In genomic region chr7:158490171-158490782, GRCh38 we compare ENCODE assay signal across 1 cellular context.
TF ChIP-seq lines count a peak whose summit lies in the region.

No MANE protein-coding gene starts in this region.

TF ChIP-seq in GM23338, 12 proteins besides CTCF, POLR2A, EP300 and RAD21:
- TF ChIP-seq ZNF462 (CRISPR knock-in tag; IDR thresholded peaks at IDR 0.05) (no peak), CREB1 (CRISPR knock-in tag; IDR thresholded peaks at IDR 0.05; ENCODE audit: low read depth) (no peak), ZNF331 (CRISPR knock-in tag; IDR thresholded peaks at IDR 0.05; ENCODE audit: low read depth) (no peak), EZH2 (IDR thresholded peaks at IDR 0.05; ENCODE audit: low read depth, unreplicated experiment) (no peak), POLR2AphosphoS5 (IDR thresholded peaks at IDR 0.05; ENCODE audit: low read depth) (no peak), JUNB (IDR thresholded peaks at IDR 0.05; ENCODE audit: unreplicated experiment) (no peak), STAT1 (IDR thresholded peaks at IDR 0.05; ENCODE audit: unreplicated experiment) (no peak), ETS1 (IDR thresholded peaks at IDR 0.05) (no peak), ZNF114 (CRISPR knock-in tag; IDR thresholded peaks at IDR 0.05) (no peak), NANOG (IDR thresholded peaks at IDR 0.05; ENCODE audit: borderline replicate concordance) (no peak)
- TF ChIP-seq, protein P1, sequence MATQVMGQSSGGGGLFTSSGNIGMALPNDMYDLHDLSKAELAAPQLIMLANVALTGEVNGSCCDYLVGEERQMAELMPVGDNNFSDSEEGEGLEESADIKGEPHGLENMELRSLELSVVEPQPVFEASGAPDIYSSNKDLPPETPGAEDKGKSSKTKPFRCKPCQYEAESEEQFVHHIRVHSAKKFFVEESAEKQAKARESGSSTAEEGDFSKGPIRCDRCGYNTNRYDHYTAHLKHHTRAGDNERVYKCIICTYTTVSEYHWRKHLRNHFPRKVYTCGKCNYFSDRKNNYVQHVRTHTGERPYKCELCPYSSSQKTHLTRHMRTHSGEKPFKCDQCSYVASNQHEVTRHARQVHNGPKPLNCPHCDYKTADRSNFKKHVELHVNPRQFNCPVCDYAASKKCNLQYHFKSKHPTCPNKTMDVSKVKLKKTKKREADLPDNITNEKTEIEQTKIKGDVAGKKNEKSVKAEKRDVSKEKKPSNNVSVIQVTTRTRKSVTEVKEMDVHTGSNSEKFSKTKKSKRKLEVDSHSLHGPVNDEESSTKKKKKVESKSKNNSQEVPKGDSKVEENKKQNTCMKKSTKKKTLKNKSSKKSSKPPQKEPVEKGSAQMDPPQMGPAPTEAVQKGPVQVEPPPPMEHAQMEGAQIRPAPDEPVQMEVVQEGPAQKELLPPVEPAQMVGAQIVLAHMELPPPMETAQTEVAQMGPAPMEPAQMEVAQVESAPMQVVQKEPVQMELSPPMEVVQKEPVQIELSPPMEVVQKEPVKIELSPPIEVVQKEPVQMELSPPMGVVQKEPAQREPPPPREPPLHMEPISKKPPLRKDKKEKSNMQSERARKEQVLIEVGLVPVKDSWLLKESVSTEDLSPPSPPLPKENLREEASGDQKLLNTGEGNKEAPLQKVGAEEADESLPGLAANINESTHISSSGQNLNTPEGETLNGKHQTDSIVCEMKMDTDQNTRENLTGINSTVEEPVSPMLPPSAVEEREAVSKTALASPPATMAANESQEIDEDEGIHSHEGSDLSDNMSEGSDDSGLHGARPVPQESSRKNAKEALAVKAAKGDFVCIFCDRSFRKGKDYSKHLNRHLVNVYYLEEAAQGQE (IDR thresholded peaks at IDR 0.05; ENCODE audit: unreplicated experiment), result no peak
TF ChIP-seq in GM23338: peak in this region for 0.
